In the genomic region with DNA sequence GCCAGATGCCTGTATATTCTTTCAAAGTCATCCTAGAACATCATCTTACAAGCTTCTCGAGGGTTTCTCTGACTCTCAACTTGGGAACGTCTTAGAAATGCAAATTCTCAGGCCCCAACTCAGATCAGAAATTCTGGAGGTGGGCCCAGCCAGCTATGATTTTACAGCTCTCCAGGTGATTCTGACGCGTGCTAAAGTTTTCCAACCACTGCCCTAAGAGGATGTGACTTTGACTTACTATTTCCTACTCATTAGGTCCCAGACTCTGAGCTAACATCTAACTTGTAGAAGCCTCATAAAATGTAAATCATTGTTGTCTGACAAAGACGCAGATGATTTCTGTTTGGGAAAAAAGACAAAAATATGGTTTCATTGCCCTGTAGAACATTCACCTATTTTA, we compare ENCODE assay signal across 20 cellular contexts.
"Had no signal": no experiment of that assay in that cellular context is flagged by ENCODE, and none has a peak within 500 bp of the region (broad histone marks: within the 10 kb centered on the region; RNA-seq: fewer than 3 reads in every experiment).

No MANE protein-coding gene starts in this region.

- H3K4me1 ChIP-seq: adrenal gland, left ventricle myocardium inferior, prostate gland, right atrium auricular region, transverse colon had no signal

- DNase-seq: activated T-cell treated with anti-CD3 and anti-CD28 coated beads for 4 hours; cerebellar nuclear complex; effector CD8-positive, alpha-beta T cell; esophagus squamous epithelium; heart right ventricle; kidney glomerular epithelial cell; left ventricle myocardium inferior; mammary epithelial cell; mucosa of descending colon; naive B cell; stimulated activated CD4-positive, alpha-beta T cell treated with anti-CD3 and anti-CD28 coated beads, Interleukin-2, amount 100 ng/mL, for 48 hours; substantia nigra; SW 1271; transverse colon; uterus had no signal

- H3K27ac ChIP-seq: adrenal gland, heart right ventricle, left ventricle myocardium inferior, prostate gland, right atrium auricular region, transverse colon, uterus had no signal

- H3K27me3 Mint-ChIP-seq: naive B cell had no signal

- ATAC-seq: heart right ventricle, mucosa of descending colon had no signal

- H3K27me3 ChIP-seq: adrenal gland, esophagus squamous epithelium, heart right ventricle, right atrium auricular region, transverse colon, uterus had no signal

- H3K4me3 ChIP-seq: adrenal gland, esophagus squamous epithelium, heart right ventricle, left ventricle myocardium inferior, mucosa of descending colon, prostate gland, right atrium auricular region, transverse colon, uterus had no signal

- H3K36me3 ChIP-seq: heart right ventricle, left ventricle myocardium inferior, prostate gland, right atrium auricular region, uterus had no signal

- H3K4me3 Mint-ChIP-seq: activated naive CD4-positive, alpha-beta T cell treated with anti-CD3 and anti-CD28 coated beads, Interleukin-2, amount 10 ng/mL, durations not matched to agents 7 days and 5 days; naive B cell had no signal

- H3K27ac Mint-ChIP-seq: activated naive CD4-positive, alpha-beta T cell treated with anti-CD3 and anti-CD28 coated beads, Interleukin-2, amount 10 ng/mL, durations not matched to agents 7 days and 5 days; activated T-helper 2 cell treated with anti-CD3 and anti-CD28 coated beads, Interferon-gamma antibody, Interleukin-2, Interleukin-4, amounts not matched to agents 10 μg/mL and 5 μg/mL and 100 μg/mL, durations not matched to agents 14 hours and 24 hours and 36 hours had no signal

- H3K9me3 ChIP-seq: adrenal gland, esophagus squamous epithelium, heart right ventricle, left ventricle myocardium inferior, mucosa of descending colon, prostate gland, right atrium auricular region, transverse colon, uterus had no signal

- H3K9me3 Mint-ChIP-seq: activated naive CD4-positive, alpha-beta T cell treated with anti-CD3 and anti-CD28 coated beads, Interleukin-2, amount 10 ng/mL, durations not matched to agents 7 days and 5 days; activated T-helper 2 cell treated with anti-CD3 and anti-CD28 coated beads, Interferon-gamma antibody, Interleukin-2, Interleukin-4, amounts not matched to agents 10 μg/mL and 5 μg/mL and 100 μg/mL, durations not matched to agents 14 hours and 24 hours and 36 hours had no signal

- H3K36me3 Mint-ChIP-seq: activated naive CD4-positive, alpha-beta T cell treated with anti-CD3 and anti-CD28 coated beads, Interleukin-2, amount 10 ng/mL, durations not matched to agents 7 days and 5 days had no signal
